ENCODE assay signal across 1 cellular context in the genomic region with DNA sequence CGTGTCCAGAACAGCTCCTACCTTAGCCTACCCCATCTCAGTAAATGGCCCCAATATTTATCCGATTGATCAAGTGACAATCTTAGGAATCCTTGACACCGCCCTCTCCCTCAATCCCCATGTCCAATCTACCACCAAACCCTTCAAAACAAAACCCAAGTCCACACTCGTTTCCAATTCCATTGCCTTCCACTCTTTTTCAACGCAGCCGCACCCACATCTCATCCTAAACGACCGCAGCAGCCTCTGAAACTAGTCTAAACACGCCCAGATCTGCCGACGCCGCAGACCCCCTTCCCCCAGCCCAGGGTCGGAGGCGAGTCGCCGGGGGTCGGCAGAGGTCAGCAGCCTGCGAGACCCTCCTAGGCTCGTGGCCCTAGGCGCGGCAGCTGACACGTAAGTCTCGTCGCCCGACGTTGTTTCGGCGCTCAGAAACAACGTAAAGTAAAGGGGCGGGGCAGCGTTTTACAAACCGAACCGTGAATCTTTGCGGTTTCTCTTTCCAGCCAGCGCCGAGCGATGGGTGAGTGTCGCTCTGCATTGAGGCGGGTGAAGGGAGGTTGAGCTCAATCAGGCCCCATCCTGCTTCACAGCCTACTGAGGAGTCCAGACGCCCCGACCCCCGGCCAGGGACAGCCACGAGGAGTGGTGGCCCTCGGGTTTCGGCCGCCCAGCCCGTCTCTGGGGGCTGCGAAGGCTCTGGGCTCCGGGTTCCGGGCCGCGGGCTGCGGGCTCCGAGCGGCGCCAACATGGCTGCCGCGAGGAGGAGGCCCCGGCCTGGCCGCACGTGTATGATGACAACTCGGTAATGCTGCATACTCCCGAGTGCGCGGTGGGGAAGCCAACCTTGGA.
TF ChIP-seq lines count a peak whose summit lies in the region.

A gene (plus strand): TSS at position 463 of the 852 bp plus-strand sequence. CDS start 57 bp downstream, at position 520.

TF ChIP-seq in HepG2, 621 proteins besides CTCF, POLR2A, EP300 and RAD21 (continued from another document and continues in another):
- TF ChIP-seq, protein P1, sequence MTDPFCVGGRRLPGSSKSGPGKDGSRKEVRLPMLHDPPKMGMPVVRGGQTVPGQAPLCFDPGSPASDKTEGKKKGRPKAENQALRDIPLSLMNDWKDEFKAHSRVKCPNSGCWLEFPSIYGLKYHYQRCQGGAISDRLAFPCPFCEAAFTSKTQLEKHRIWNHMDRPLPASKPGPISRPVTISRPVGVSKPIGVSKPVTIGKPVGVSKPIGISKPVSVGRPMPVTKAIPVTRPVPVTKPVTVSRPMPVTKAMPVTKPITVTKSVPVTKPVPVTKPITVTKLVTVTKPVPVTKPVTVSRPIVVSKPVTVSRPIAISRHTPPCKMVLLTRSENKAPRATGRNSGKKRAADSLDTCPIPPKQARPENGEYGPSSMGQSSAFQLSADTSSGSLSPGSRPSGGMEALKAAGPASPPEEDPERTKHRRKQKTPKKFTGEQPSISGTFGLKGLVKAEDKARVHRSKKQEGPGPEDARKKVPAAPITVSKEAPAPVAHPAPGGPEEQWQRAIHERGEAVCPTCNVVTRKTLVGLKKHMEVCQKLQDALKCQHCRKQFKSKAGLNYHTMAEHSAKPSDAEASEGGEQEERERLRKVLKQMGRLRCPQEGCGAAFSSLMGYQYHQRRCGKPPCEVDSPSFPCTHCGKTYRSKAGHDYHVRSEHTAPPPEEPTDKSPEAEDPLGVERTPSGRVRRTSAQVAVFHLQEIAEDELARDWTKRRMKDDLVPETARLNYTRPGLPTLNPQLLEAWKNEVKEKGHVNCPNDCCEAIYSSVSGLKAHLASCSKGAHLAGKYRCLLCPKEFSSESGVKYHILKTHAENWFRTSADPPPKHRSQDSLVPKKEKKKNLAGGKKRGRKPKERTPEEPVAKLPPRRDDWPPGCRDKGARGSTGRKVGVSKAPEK (CRISPR knock-in tag; IDR thresholded peaks at IDR 0.05; ENCODE audit: borderline replicate concordance): no peak
- TF ChIP-seq ZNF446 (CRISPR knock-in tag; IDR thresholded peaks at IDR 0.05) (peak; percentile 87), ZNF124 (CRISPR knock-in tag; IDR thresholded peaks at IDR 0.05) (peak; percentile 55; the same call in 1 of the 2 replicates), ZNF7 (CRISPR knock-in tag; IDR thresholded peaks at IDR 0.05) (no peak), ZSCAN9 (CRISPR knock-in tag; IDR thresholded peaks at IDR 0.05; ENCODE audit: borderline replicate concordance) (no peak; the same call in 1 of the 2 replicates), KDM1A (CRISPR knock-in tag; IDR thresholded peaks at IDR 0.05) (no peak), KLF11 (CRISPR knock-in tag; IDR thresholded peaks at IDR 0.05) (peak; percentile 45; the same call in 1 of the 2 replicates), ZMYM4 (CRISPR knock-in tag; IDR thresholded peaks at IDR 0.05) (peak; percentile 71; the same call in 1 of the 2 replicates), CBX2 (IDR thresholded peaks at IDR 0.05; ENCODE audit: low read depth, low read length) (no peak), CBX2 (CRISPR knock-in tag; IDR thresholded peaks at IDR 0.05; ENCODE audit: low read depth) (no peak), TCF12 (IDR thresholded peaks at IDR 0.05) (no peak), TCF12 (CRISPR knock-in tag; IDR thresholded peaks at IDR 0.05) (no peak), ZNF644 (CRISPR knock-in tag; IDR thresholded peaks at IDR 0.05; ENCODE audit: low read depth) (no peak), ZFP36 (IDR thresholded peaks at IDR 0.05; ENCODE audit: borderline replicate concordance, low read depth, low read length, partially characterized antibody) (no peak), ZFP90 (CRISPR knock-in tag; IDR thresholded peaks at IDR 0.05; ENCODE audit: borderline replicate concordance) (peak; percentile 87; the same call in 1 of the 2 replicates), KDM5B (CRISPR knock-in tag; IDR thresholded peaks at IDR 0.05; ENCODE audit: borderline replicate concordance) (peak; percentile 80), SALL2 (CRISPR knock-in tag; IDR thresholded peaks at IDR 0.05) (peak; percentile 96), CENPT (CRISPR knock-in tag; IDR thresholded peaks at IDR 0.05; ENCODE audit: low read depth) (no peak), ZNF205 (CRISPR knock-in tag; IDR thresholded peaks at IDR 0.05) (peak; percentile 87; the same call in 1 of the 2 replicates), CC2D1A (CRISPR knock-in tag; IDR thresholded peaks at IDR 0.05) (no peak), ZNF775 (CRISPR knock-in tag; IDR thresholded peaks at IDR 0.05; ENCODE audit: borderline replicate concordance) (peak; percentile 31; the same call in 1 of the 2 replicates), ZBTB3 (CRISPR knock-in tag; IDR thresholded peaks at IDR 0.05; ENCODE audit: borderline replicate concordance, low read depth) (0 out of 2 replicates have a peak, but pooled peaks have one; percentile 88), RFX3 (CRISPR knock-in tag; IDR thresholded peaks at IDR 0.05) (no peak), ZBTB42 (CRISPR knock-in tag; IDR thresholded peaks at IDR 0.05) (peak; percentile 73; the same call in 1 of the 2 replicates), BHLHE40 (IDR thresholded peaks at IDR 0.05; ENCODE audit: low read length) (peak; percentile 60), ZKSCAN5 (CRISPR knock-in tag; IDR thresholded peaks at IDR 0.05) (no peak; the same call in 1 of the 2 replicates), ZNF709 (CRISPR knock-in tag; IDR thresholded peaks at IDR 0.05) (no peak; the same call in 1 of the 2 replicates), CBX1 (IDR thresholded peaks at IDR 0.05; ENCODE audit: low read depth) (peak; percentile 67), BORCS8-MEF2B (CRISPR knock-in tag; IDR thresholded peaks at IDR 0.05) (peak; percentile 34; the same call in 1 of the 2 replicates), NRL (CRISPR knock-in tag; IDR thresholded peaks at IDR 0.05; ENCODE audit: borderline replicate concordance) (no peak; the same call in 1 of the 2 replicates), NR2C2 (CRISPR knock-in tag; IDR thresholded peaks at IDR 0.05; ENCODE audit: borderline replicate concordance) (peak; percentile 76), ZNF30 (CRISPR knock-in tag; IDR thresholded peaks at IDR 0.05) (peak; percentile 83; the same call in 1 of the 2 replicates), ZNF260 (CRISPR knock-in tag; IDR thresholded peaks at IDR 0.05; ENCODE audit: borderline replicate concordance, low read depth) (no peak)
- TF ChIP-seq, protein P2, sequence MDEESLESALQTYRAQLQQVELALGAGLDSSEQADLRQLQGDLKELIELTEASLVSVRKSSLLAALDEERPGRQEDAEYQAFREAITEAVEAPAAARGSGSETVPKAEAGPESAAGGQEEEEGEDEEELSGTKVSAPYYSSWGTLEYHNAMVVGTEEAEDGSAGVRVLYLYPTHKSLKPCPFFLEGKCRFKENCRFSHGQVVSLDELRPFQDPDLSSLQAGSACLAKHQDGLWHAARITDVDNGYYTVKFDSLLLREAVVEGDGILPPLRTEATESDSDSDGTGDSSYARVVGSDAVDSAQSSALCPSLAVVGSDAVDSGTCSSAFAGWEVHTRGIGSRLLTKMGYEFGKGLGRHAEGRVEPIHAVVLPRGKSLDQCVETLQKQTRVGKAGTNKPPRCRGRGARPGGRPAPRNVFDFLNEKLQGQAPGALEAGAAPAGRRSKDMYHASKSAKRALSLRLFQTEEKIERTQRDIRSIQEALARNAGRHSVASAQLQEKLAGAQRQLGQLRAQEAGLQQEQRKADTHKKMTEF (CRISPR knock-in tag; IDR thresholded peaks at IDR 0.05): peak; percentile 82; the same call in 1 of the 2 replicates
- TF ChIP-seq, protein P3, sequence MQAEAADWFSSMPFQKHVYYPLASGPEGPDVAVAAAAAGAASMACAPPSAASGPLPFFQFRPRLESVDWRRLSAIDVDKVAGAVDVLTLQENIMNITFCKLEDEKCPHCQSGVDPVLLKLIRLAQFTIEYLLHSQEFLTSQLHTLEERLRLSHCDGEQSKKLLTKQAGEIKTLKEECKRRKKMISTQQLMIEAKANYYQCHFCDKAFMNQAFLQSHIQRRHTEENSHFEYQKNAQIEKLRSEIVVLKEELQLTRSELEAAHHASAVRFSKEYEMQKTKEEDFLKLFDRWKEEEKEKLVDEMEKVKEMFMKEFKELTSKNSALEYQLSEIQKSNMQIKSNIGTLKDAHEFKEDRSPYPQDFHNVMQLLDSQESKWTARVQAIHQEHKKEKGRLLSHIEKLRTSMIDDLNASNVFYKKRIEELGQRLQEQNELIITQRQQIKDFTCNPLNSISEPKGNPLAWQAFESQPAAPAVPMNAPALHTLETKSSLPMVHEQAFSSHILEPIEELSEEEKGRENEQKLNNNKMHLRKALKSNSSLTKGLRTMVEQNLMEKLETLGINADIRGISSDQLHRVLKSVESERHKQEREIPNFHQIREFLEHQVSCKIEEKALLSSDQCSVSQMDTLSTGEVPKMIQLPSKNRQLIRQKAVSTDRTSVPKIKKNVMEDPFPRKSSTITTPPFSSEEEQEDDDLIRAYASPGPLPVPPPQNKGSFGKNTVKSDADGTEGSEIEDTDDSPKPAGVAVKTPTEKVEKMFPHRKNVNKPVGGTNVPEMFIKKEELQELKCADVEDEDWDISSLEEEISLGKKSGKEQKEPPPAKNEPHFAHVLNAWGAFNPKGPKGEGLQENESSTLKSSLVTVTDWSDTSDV (CRISPR knock-in tag; IDR thresholded peaks at IDR 0.05): no peak
- TF ChIP-seq, protein P4, sequence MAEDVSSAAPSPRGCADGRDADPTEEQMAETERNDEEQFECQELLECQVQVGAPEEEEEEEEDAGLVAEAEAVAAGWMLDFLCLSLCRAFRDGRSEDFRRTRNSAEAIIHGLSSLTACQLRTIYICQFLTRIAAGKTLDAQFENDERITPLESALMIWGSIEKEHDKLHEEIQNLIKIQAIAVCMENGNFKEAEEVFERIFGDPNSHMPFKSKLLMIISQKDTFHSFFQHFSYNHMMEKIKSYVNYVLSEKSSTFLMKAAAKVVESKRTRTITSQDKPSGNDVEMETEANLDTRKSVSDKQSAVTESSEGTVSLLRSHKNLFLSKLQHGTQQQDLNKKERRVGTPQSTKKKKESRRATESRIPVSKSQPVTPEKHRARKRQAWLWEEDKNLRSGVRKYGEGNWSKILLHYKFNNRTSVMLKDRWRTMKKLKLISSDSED (CRISPR knock-in tag; IDR thresholded peaks at IDR 0.05): no peak
- TF ChIP-seq, protein P5, sequence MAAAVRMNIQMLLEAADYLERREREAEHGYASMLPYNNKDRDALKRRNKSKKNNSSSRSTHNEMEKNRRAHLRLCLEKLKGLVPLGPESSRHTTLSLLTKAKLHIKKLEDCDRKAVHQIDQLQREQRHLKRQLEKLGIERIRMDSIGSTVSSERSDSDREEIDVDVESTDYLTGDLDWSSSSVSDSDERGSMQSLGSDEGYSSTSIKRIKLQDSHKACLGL (CRISPR knock-in tag; IDR thresholded peaks at IDR 0.05): no peak
- TF ChIP-seq, protein P6, sequence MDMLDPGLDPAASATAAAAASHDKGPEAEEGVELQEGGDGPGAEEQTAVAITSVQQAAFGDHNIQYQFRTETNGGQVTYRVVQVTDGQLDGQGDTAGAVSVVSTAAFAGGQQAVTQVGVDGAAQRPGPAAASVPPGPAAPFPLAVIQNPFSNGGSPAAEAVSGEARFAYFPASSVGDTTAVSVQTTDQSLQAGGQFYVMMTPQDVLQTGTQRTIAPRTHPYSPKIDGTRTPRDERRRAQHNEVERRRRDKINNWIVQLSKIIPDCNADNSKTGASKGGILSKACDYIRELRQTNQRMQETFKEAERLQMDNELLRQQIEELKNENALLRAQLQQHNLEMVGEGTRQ (IDR thresholded peaks at IDR 0.05; ENCODE audit: low read depth, low read length): no peak
- TF ChIP-seq, protein P6 (CRISPR knock-in tag; IDR thresholded peaks at IDR 0.05; ENCODE audit: borderline replicate concordance): 0 out of 2 replicates have a peak, but pooled peaks have one; percentile 15
- TF ChIP-seq, protein P7, sequence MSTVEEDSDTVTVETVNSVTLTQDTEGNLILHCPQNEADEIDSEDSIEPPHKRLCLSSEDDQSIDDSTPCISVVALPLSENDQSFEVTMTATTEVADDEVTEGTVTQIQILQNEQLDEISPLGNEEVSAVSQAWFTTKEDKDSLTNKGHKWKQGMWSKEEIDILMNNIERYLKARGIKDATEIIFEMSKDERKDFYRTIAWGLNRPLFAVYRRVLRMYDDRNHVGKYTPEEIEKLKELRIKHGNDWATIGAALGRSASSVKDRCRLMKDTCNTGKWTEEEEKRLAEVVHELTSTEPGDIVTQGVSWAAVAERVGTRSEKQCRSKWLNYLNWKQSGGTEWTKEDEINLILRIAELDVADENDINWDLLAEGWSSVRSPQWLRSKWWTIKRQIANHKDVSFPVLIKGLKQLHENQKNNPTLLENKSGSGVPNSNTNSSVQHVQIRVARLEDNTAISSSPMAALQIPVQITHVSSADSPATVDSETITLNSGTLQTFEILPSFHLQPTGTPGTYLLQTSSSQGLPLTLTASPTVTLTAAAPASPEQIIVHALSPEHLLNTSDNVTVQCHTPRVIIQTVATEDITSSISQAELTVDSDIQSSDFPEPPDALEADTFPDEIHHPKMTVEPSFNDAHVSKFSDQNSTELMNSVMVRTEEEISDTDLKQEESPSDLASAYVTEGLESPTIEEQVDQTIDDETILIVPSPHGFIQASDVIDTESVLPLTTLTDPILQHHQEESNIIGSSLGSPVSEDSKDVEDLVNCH (CRISPR knock-in tag; IDR thresholded peaks at IDR 0.05): no peak
- TF ChIP-seq, protein P8, sequence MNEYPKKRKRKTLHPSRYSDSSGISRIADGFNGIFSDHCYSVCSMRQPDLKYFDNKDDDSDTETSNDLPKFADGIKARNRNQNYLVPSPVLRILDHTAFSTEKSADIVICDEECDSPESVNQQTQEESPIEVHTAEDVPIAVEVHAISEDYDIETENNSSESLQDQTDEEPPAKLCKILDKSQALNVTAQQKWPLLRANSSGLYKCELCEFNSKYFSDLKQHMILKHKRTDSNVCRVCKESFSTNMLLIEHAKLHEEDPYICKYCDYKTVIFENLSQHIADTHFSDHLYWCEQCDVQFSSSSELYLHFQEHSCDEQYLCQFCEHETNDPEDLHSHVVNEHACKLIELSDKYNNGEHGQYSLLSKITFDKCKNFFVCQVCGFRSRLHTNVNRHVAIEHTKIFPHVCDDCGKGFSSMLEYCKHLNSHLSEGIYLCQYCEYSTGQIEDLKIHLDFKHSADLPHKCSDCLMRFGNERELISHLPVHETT (CRISPR knock-in tag; conservative IDR thresholded peaks at IDR 0.05): peak; percentile 37; the same call in 1 of the 2 replicates
- TF ChIP-seq, protein P9, sequence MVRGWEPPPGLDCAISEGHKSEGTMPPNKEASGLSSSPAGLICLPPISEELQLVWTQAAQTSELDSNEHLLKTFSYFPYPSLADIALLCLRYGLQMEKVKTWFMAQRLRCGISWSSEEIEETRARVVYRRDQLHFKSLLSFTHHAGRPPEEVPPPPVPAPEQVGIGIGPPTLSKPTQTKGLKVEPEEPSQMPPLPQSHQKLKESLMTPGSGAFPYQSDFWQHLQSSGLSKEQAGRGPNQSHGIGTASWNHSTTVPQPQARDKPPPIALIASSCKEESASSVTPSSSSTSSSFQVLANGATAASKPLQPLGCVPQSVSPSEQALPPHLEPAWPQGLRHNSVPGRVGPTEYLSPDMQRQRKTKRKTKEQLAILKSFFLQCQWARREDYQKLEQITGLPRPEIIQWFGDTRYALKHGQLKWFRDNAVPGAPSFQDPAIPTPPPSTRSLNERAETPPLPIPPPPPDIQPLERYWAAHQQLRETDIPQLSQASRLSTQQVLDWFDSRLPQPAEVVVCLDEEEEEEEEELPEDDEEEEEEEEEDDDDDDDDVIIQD (CRISPR knock-in tag; IDR thresholded peaks at IDR 0.05; ENCODE audit: low read depth): peak; percentile 58; the same call in 1 of the 2 replicates
